Comparison of ENCODE assay signal across 25 cellular contexts in the genomic region with DNA sequence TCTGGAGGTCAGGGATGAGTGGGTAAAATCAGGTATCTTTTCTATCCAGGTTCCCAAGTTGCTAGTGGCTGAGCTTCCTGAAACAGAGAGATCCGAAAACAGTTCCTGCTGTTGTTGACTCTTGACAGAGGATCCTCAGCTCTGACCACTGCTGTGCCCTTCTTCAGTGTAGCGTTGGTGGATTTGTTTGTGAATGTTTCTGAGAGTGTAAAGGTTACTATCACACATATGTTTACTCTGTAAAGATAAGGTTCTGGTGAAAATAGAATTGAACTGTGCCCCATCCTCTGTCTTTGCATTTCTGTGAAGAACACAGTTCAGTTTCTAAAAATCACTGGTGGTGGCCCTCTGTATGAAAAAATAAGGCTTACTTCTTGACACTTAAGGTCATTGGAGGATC.
"Had no signal": no experiment of that assay in that cellular context is flagged by ENCODE, and none has a peak within 500 bp of the region (broad histone marks: within the 10 kb centered on the region; RNA-seq: fewer than 3 reads in every experiment).

No MANE protein-coding gene starts in this region.

- H3K27ac ChIP-seq: coronary artery, heart left ventricle, left ventricle myocardium inferior, pancreas, tibial artery, upper lobe of left lung, vagina had no signal

- H3K27ac Mint-ChIP-seq: endodermal cell; nephron; progenitor cell of endocrine pancreas; stimulated activated effector memory CD8-positive, alpha-beta T cell treated with anti-CD3 and anti-CD28 coated beads, Interleukin-12 subunit alpha, Interleukin-12 subunit beta, amount 100 ng/mL, for 72 hours had no signal

- DNase-seq: effector CD4-positive, alpha-beta T cell; endodermal cell; erythroblast; foreskin melanocyte; heart left ventricle; islet precursor cell; left ventricle myocardium inferior; mesenchymal stem cell; midbrain; naive B cell; occipital lobe; pancreas; right cardiac atrium; stimulated activated CD4-positive, alpha-beta T cell treated with anti-CD3 and anti-CD28 coated beads, Interleukin-4, amount 100 ng/mL, for 1 hour; stimulated activated CD8-positive, alpha-beta memory T cell treated with anti-CD3 and anti-CD28 coated beads, Interleukin-4, amount 100 ng/mL, for 48 hours; stimulated activated naive CD8-positive, alpha-beta T cell treated with anti-CD3 and anti-CD28 coated beads, Interleukin-15, Interleukin-2, amounts not matched to agents 100 U/mL and 50 U/mL, for 24 hours; tibial artery; upper lobe of left lung had no signal

- H3K4me3 Mint-ChIP-seq: endodermal cell; nephron; stimulated activated effector memory CD8-positive, alpha-beta T cell treated with anti-CD3 and anti-CD28 coated beads, Interleukin-12 subunit alpha, Interleukin-12 subunit beta, amount 100 ng/mL, for 72 hours had no signal

- H3K4me3 ChIP-seq: coronary artery, heart left ventricle, left ventricle myocardium inferior, lung, pancreas, tibial artery, upper lobe of left lung, vagina had no signal

- H3K9me3 ChIP-seq: pancreas had no signal

- FAIRE-seq: endothelial cell of umbilical vein, pancreas had no signal

- H3K27me3 ChIP-seq: heart left ventricle, pancreas, tibial artery, upper lobe of left lung, vagina had no signal

- ATAC-seq: heart left ventricle; stimulated activated effector memory CD8-positive, alpha-beta T cell treated with anti-CD3 and anti-CD28 coated beads, Interleukin-12 subunit alpha, Interleukin-12 subunit beta, amount 100 ng/mL, for 72 hours; stimulated activated naive CD8-positive, alpha-beta T cell treated with anti-CD3 and anti-CD28 coated beads, Interleukin-15, Interleukin-2, amounts not matched to agents 100 U/mL and 50 U/mL, for 24 hours had no signal

- H3K9me3 Mint-ChIP-seq: stimulated activated effector memory CD8-positive, alpha-beta T cell treated with anti-CD3 and anti-CD28 coated beads, Interleukin-12 subunit alpha, Interleukin-12 subunit beta, amount 100 ng/mL, for 72 hours had no signal

- H3K4me1 Mint-ChIP-seq: naive B cell; nephron; stimulated activated effector memory CD8-positive, alpha-beta T cell treated with anti-CD3 and anti-CD28 coated beads, Interleukin-12 subunit alpha, Interleukin-12 subunit beta, amount 100 ng/mL, for 72 hours had no signal

- H3K36me3 ChIP-seq: heart left ventricle, left ventricle myocardium inferior, pancreas, tibial artery, upper lobe of left lung, vagina had no signal

- H3K27me3 Mint-ChIP-seq: naive B cell had no signal

- H3K4me1 ChIP-seq: pancreas, upper lobe of left lung had no signal

- H3K36me3 Mint-ChIP-seq: stimulated activated effector memory CD8-positive, alpha-beta T cell treated with anti-CD3 and anti-CD28 coated beads, Interleukin-12 subunit alpha, Interleukin-12 subunit beta, amount 100 ng/mL, for 72 hours had no signal
